In genomic region chr20:19976595-19977372, GRCh38 we compare ENCODE assay signal across 8 cellular contexts. TPM values are rescaled to one million over a fixed set of nuclear protein-coding genes. Genes with fewer than 3 reads are reported as not detected.
DNase-seq lines count a peak whose midpoint lies in the region; ATAC-seq, FAIRE-seq and TF ChIP-seq lines count a peak whose summit lies in the region.

No MANE protein-coding gene starts in this region.

- H3K9me3 ChIP-seq in endothelial cell of umbilical vein (replicated peaks; ENCODE audit: control insufficient read depth, insufficient read depth, low read length) (no peaks in the 10 kb centered on the region), muscle layer of duodenum (ENCODE audit: control insufficient read depth in 1 of 2, low read length in 2 of 2) (no peaks in the 10 kb centered on the region)

- peak; percentile 83 for DNase-seq in AG08396 (ENCODE audit: low spot score)
- peak; percentile 30 for DNase-seq in NCI-H69 (lab: John Stamatoyannopoulos, UW)
- DNase-seq in endothelial cell of umbilical vein (ENCODE audit: low read depth, low spot score) = peak; percentile 49
- no peak for DNase-seq in NCI-H1930 (lab: John Stamatoyannopoulos, UW)
- DNase-seq in DMS114 treated with DMSO at 0.1 percent for 48 hours (lab: John Stamatoyannopoulos, UW; ENCODE audit: unreplicated experiment) = no peak

- ATAC-seq in GM19351 (IDR thresholded peaks at IDR 0.05; ENCODE audit: unreplicated experiment) (no peak), HG03159 (IDR thresholded peaks at IDR 0.05; ENCODE audit: unreplicated experiment) (no peak)

- peak overlapping the region; percentile 61 for H3K9ac ChIP-seq in endothelial cell of umbilical vein (replicated peaks; ENCODE audit: extremely low read depth, insufficient read depth, low read length)

- H3K79me2 ChIP-seq in endothelial cell of umbilical vein (ENCODE audit: control insufficient read depth, insufficient read depth, low read length) = peaks cover 48% of the 10 kb centered on the region

- intact Hi-C loops in endothelial cell of umbilical vein (cut with micrococcal nuclease) = loop anchor here (1.0 kb wide), 2 partner anchors 17 to 44 kb away; no protein-coding TSS in a partner anchor

- H2AFZ ChIP-seq in endothelial cell of umbilical vein (ENCODE audit: low read depth, low read length) = no peak overlapping the region

- peak overlapping the region; percentile 66 for H3K27ac ChIP-seq in endothelial cell of umbilical vein (ENCODE audit: insufficient read depth, low read depth, low read length)
- H3K27ac ChIP-seq in muscle layer of duodenum (ENCODE audit: low read length) = peak overlapping the region; percentile 56

- no peak for TF ChIP-seq CTCF in endothelial cell of umbilical vein (IDR thresholded peaks at IDR 0.05; ENCODE audit: extremely low read depth in 1 of 2, insufficient read depth in 1 of 2, low read depth in 1 of 2, low read length in 2 of 2)

- POLR2A ChIA-PET in endothelial cell of umbilical vein (lab: Charles Lee) = interaction anchor here (0.9 to 1.4 kb wide), 3 partner anchors 16 to 76 kb away, joined by 3 to 4 read pairs (median 3); partner anchors contain the start of genes CFAP61 and CRNKL1

- CTCF ChIA-PET in endothelial cell of umbilical vein (lab: Charles Lee) = interaction anchor here (0.6 to 4.8 kb wide), 11 partner anchors 9 to 231 kb away, joined by 3 to 45 read pairs (median 6); no protein-coding TSS in a partner anchor

- BruUV-seq in endothelial cell of umbilical vein (replicated peaks; lab: Mats Ljungman, UMichigan) = no TSS peak

- H3K4me1 ChIP-seq in endothelial cell of umbilical vein (ENCODE audit: control insufficient read depth, extremely low read depth, insufficient read depth, low read length) (peaks cover 50% of the 10 kb centered on the region), muscle layer of duodenum (ENCODE audit: control insufficient read depth in 1 of 2, insufficient read depth in 2 of 2, low read length in 2 of 2) (peaks cover 22 to 31% of the 10 kb centered on the region in 2 donors)

- peak overlapping the region; percentile 40 for H3K4me2 ChIP-seq in endothelial cell of umbilical vein (ENCODE audit: insufficient read depth, low read length)

- H3K4me3 ChIP-seq in endothelial cell of umbilical vein (replicated peaks in 1 of 3; ENCODE audit: insufficient read depth in 1 of 3, low read depth in 1 of 3, low read length in 3 of 3) (peak overlapping the region in 1 of 3 experiments; percentile 3), muscle layer of duodenum (ENCODE audit: low read depth in 1 of 2, low read length in 2 of 2) (peak overlapping the region; percentile 61 to 74)

- TF ChIP-seq POLR2A in endothelial cell of umbilical vein (IDR thresholded peaks at IDR 0.05; ENCODE audit: low read depth, low read length) = no peak

- FAIRE-seq in endothelial cell of umbilical vein (lab: Jason Lieb, UNC) = peak; percentile 77

- H3K36me3 ChIP-seq in endothelial cell of umbilical vein (ENCODE audit: control insufficient read depth in 2 of 2, extremely low read depth in 1 of 2, insufficient read depth in 2 of 2, low read length in 2 of 2) (peaks cover 2 to 13% of the 10 kb centered on the region in 2 experiments), muscle layer of duodenum (ENCODE audit: control insufficient read depth in 1 of 2, insufficient read depth in 2 of 2, low read length in 2 of 2) (peaks cover 7 to 13% of the 10 kb centered on the region in 2 donors)

- dilution Hi-C loops in endothelial cell of umbilical vein (cut with MboI; ENCODE audit: extremely low pct_ligation_motif_present, low sequenced_read_pairs) = loop anchor here (25.0 kb wide), 1 partner anchor 164 kb away; no protein-coding TSS in a partner anchor

- H3K27me3 ChIP-seq in endothelial cell of umbilical vein (ENCODE audit: control insufficient read depth in 2 of 2, insufficient read depth in 2 of 2, low read length in 2 of 2) (no peaks in the 10 kb centered on the region), muscle layer of duodenum (ENCODE audit: low read depth, low read length) (no peaks in the 10 kb centered on the region)

- H3K9me1 ChIP-seq in endothelial cell of umbilical vein (replicated peaks; ENCODE audit: control insufficient read depth, extremely low read depth, insufficient read depth, low read length) = no peaks in the 10 kb centered on the region

- H4K20me1 ChIP-seq in endothelial cell of umbilical vein (replicated peaks; ENCODE audit: control insufficient read depth, extremely low read depth, insufficient read depth, low read length) = no peaks in the 10 kb centered on the region

TF ChIP-seq in endothelial cell of umbilical vein, 7 proteins besides CTCF, POLR2A, EP300 and RAD21:
- TF ChIP-seq POLR2AphosphoS5 (IDR thresholded peaks at IDR 0.05; ENCODE audit: insufficient read depth, low read depth, low read length) (peak; percentile 11), FOS (IDR thresholded peaks at IDR 0.05; ENCODE audit: borderline replicate concordance, insufficient read depth, low read length) (no peak)
TF ChIP-seq in endothelial cell of umbilical vein: peak in this region for 1.

RNA-seq across cellular contexts. Expression of gene NAA20, which starts 40.4 kb away (rescaled TPM):
- 73.4 and 77.3 TPM in 2 replicates for total RNA-seq in endothelial cell of umbilical vein
- polyA plus RNA-seq in endothelial cell of umbilical vein = 41.8 and 48.6 TPM in 2 replicates
- polyA plus RNA-seq in endothelial cell of umbilical vein (2011; cell fraction: cytosol; rRNA removed) = 60.3 and 60.5 TPM in 2 replicates
- 24.9 and 32.6 TPM in 2 replicates for polyA plus RNA-seq in endothelial cell of umbilical vein (2011; cell fraction: nucleus; rRNA removed)
- 78.1 and 122 TPM in 2 replicates for polyA plus RNA-seq in endothelial cell of umbilical vein (2012)
- 26.9 and 38.6 TPM in 2 replicates for polyA minus RNA-seq in endothelial cell of umbilical vein
- 16.4 TPM for polyA minus RNA-seq in endothelial cell of umbilical vein (2011; cell fraction: cytosol; rRNA and poly(A)+ RNA removed)
- polyA minus RNA-seq in endothelial cell of umbilical vein (2011; cell fraction: nucleus; rRNA and poly(A)+ RNA removed) = 24.4 and 25.2 TPM in 2 replicates

Comparison
In these comparisons a context has a peak if more than half of its experiments do, and no peak if none do; other contexts are left out.
1. DNase-seq: peak in AG08396 (single experiment), NCI-H69 (single experiment) and endothelial cell of umbilical vein (single experiment); none in NCI-H1930 (0 of 2) and DMS114 treated with DMSO at 0.1 percent for 48 hours (single experiment).